8 cellular contexts compared by ENCODE assay signal in the genomic region with DNA sequence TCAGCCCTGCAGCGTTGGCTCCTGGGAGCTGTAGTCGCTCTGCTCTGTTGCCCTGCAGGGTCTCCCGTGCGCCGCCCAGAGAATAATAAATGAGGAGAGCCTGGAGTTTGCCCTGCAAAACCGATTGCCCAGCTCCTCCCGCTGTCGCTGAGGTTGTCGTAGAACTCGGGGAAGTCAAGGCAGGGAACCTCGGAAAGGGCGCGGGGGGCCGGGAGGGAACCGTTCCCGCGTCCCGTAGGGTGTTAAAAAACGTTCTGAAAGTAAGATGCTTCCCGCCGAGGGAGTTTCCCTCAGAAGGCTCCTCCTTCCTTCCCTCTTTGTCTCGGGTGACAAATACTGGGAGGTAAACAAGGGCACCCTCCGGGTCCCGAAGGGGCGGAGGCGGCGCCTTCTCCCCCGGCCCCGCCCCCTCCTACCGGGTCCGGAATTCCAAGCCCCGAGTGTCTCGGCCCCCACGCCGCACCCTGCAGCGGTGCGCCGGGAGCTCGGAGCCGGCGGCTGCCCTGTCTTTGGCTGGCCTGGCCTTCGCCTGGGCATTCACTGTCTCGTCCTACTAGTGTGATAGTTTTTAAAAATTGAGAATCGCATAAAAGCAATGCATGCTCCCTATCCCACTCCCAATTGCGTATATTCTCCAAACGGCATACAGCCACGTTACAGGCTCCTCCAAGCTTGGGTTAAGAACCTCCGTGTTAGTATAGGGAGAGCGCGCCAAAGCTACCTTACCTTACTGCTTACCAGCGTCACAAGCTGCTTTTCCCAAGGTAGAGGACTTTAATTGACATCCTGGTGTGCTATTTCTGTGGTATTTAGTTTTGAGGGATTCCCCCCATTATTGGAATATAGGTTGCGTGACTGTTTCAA. TPM values are rescaled to one million over a fixed set of nuclear protein-coding genes. Genes with fewer than 3 reads are reported as not detected.
DNase-seq lines count a peak whose midpoint lies in the region; TF ChIP-seq lines count a peak whose summit lies in the region.

No MANE protein-coding gene starts in this region.

- intact Hi-C loops in adrenal gland (cut with DNase I) (loop anchor here in 1 of 2 donors (5.0 kb wide), 1 partner anchor 37 kb away; a partner anchor contains a TSS), left ventricle myocardium inferior (cut with micrococcal nuclease) (loop anchor here (5.0 kb wide), 1 partner anchor 37 kb away; a partner anchor contains a TSS)

- no peaks in the 10 kb centered on the region for H3K9me3 Mint-ChIP-seq in progenitor cell of endocrine pancreas (ENCODE audit: low read depth)

- H3K4me1 ChIP-seq in Karpas-422 (ENCODE audit: low read length) (peaks cover 30% of the 10 kb centered on the region), adrenal gland (replicated peaks in 1 of 2) (peaks cover 0 to 15% of the 10 kb centered on the region in 2 donors), left ventricle myocardium inferior (peaks cover 48% of the 10 kb centered on the region)

- DNase-seq in NK-92 treated with Interleukin-12 subunit alpha and Interleukin-12 subunit beta, amount 100 ng/mL, for 24 hours (lab: John Stamatoyannopoulos, UW) = peak; percentile 61
- no peak for DNase-seq in NK-92 (lab: John Stamatoyannopoulos, UW; ENCODE audit: unreplicated experiment)
- peak; percentile 95 for DNase-seq in H7
- peak; percentile 55 for DNase-seq in Karpas-422
- peak; percentile 52 to 73 (median 62) for DNase-seq in adrenal gland
- peak; percentile 60 for DNase-seq in left ventricle myocardium inferior
- peak; percentile 76 for DNase-seq in progenitor cell of endocrine pancreas (ENCODE audit: low spot score, unreplicated experiment)

- H3K9me2 ChIP-seq in Karpas-422 (replicated peaks; ENCODE audit: insufficient read depth, low read length) = no peaks in the 10 kb centered on the region

- H3K27me3 ChIP-seq in H7 (ENCODE audit: control insufficient read depth, insufficient read depth, low read length) (no peaks in the 10 kb centered on the region), Karpas-422 (ENCODE audit: low read length) (no peaks in the 10 kb centered on the region), adrenal gland (no peaks in the 10 kb centered on the region), left ventricle myocardium inferior (ENCODE audit: low read depth) (no peaks in the 10 kb centered on the region)

- peaks cover 9% of the 10 kb centered on the region for H3K36me3 Mint-ChIP-seq in progenitor cell of endocrine pancreas (ENCODE audit: insufficient read depth)

- peak overlapping the region; percentile 99 for H3K4me3 Mint-ChIP-seq in progenitor cell of endocrine pancreas (ENCODE audit: low read depth)

- peak overlapping the region; percentile 97 for H3K4me3 ChIP-seq in H7 (ENCODE audit: insufficient read depth, low read depth, low read length)
- peak overlapping the region; percentile 85 for H3K4me3 ChIP-seq in Karpas-422 (ENCODE audit: low read length)
- peak overlapping the region; percentile 8 to 76 (median 46) for H3K4me3 ChIP-seq in adrenal gland
- peak overlapping the region; percentile 94 for H3K4me3 ChIP-seq in left ventricle myocardium inferior

- 2 to 5% (median 2%) methylated on average over 28 to 52 of the region's 52 CpGs for WGBS in adrenal gland, 4 donors

- peak overlapping the region; percentile 74 for H3K4me2 ChIP-seq in Karpas-422 (ENCODE audit: low read depth, low read length, poor library complexity, severe bottlenecking)

- peak overlapping the region; percentile 100 for H3K27ac Mint-ChIP-seq in progenitor cell of endocrine pancreas

- no peaks in the 10 kb centered on the region for H4K20me1 ChIP-seq in Karpas-422 (ENCODE audit: insufficient read depth, low read depth, low read length)

- TF ChIP-seq POLR2A in adrenal gland (IDR thresholded peaks at IDR 0.05) = peak in 1 of 2 donors; percentile 7

- H3K36me3 ChIP-seq in H7 (replicated peaks; ENCODE audit: control insufficient read depth, insufficient read depth, low read length) (peaks cover 17% of the 10 kb centered on the region), Karpas-422 (ENCODE audit: insufficient read depth, low read length) (peaks cover 20% of the 10 kb centered on the region), adrenal gland (replicated peaks in 1 of 2) (no peaks in the 10 kb centered on the region), left ventricle myocardium inferior (peaks cover 28% of the 10 kb centered on the region)

- H3K9me3 ChIP-seq in Karpas-422 (ENCODE audit: low read length) (no peaks in the 10 kb centered on the region), adrenal gland (replicated peaks in 1 of 3) (no peaks in the 10 kb centered on the region), left ventricle myocardium inferior (replicated peaks) (no peaks in the 10 kb centered on the region)

- H2AFZ ChIP-seq in Karpas-422 (ENCODE audit: low read length) = no peak overlapping the region; the same call in 1 of the 2 replicates

- 0 out of 2 replicates have a peak overlapping the region, but pooled peaks have one; percentile 61 for H3K27ac ChIP-seq in Karpas-422 (ENCODE audit: low read length)
- peak overlapping the region in 4 of 5 donors; percentile 10 to 100 (median 52) for H3K27ac ChIP-seq in adrenal gland
- H3K27ac ChIP-seq in left ventricle myocardium inferior (replicated peaks) = peak overlapping the region; percentile 99

- TF ChIP-seq CTCF in adrenal gland (IDR thresholded peaks at IDR 0.05) (no peak), left ventricle myocardium inferior (IDR thresholded peaks at IDR 0.05; ENCODE audit: borderline replicate concordance) (no peak), progenitor cell of endocrine pancreas (IDR thresholded peaks at IDR 0.05; ENCODE audit: unreplicated experiment) (no peak)

- peaks cover 25% of the 10 kb centered on the region for H3K79me2 ChIP-seq in Karpas-422 (ENCODE audit: low read length)

- peak overlapping the region; percentile 81 for H3K9ac ChIP-seq in Karpas-422 (ENCODE audit: low read length)

- no peaks in the 10 kb centered on the region for H3K27me3 Mint-ChIP-seq in progenitor cell of endocrine pancreas

- peaks cover 26% of the 10 kb centered on the region for H3K4me1 Mint-ChIP-seq in progenitor cell of endocrine pancreas (ENCODE audit: low read depth)

TF ChIP-seq in PFSK-1, 5 proteins besides CTCF, POLR2A, EP300 and RAD21:
- no peak for TF ChIP-seq TAF1 (IDR thresholded peaks at IDR 0.05; ENCODE audit: borderline replicate concordance, insufficient read depth, low read length)
- peak; percentile 62; the same call in 1 of the 2 replicates for TF ChIP-seq POLR2AphosphoS5 (IDR thresholded peaks at IDR 0.05; ENCODE audit: low read depth, low read length)
- TF ChIP-seq SIN3A (IDR thresholded peaks at IDR 0.05; ENCODE audit: borderline replicate concordance, insufficient read depth, low read length) = peak; percentile 81; the same call in 1 of the 2 replicates
- peak; percentile 75 for TF ChIP-seq FOXP2 (optimal IDR thresholded peaks at IDR 0.05; ENCODE audit: borderline replicate concordance, extremely low read depth, extremely low read length, insufficient read depth)
- TF ChIP-seq, protein P1, sequence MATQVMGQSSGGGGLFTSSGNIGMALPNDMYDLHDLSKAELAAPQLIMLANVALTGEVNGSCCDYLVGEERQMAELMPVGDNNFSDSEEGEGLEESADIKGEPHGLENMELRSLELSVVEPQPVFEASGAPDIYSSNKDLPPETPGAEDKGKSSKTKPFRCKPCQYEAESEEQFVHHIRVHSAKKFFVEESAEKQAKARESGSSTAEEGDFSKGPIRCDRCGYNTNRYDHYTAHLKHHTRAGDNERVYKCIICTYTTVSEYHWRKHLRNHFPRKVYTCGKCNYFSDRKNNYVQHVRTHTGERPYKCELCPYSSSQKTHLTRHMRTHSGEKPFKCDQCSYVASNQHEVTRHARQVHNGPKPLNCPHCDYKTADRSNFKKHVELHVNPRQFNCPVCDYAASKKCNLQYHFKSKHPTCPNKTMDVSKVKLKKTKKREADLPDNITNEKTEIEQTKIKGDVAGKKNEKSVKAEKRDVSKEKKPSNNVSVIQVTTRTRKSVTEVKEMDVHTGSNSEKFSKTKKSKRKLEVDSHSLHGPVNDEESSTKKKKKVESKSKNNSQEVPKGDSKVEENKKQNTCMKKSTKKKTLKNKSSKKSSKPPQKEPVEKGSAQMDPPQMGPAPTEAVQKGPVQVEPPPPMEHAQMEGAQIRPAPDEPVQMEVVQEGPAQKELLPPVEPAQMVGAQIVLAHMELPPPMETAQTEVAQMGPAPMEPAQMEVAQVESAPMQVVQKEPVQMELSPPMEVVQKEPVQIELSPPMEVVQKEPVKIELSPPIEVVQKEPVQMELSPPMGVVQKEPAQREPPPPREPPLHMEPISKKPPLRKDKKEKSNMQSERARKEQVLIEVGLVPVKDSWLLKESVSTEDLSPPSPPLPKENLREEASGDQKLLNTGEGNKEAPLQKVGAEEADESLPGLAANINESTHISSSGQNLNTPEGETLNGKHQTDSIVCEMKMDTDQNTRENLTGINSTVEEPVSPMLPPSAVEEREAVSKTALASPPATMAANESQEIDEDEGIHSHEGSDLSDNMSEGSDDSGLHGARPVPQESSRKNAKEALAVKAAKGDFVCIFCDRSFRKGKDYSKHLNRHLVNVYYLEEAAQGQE (IDR thresholded peaks at IDR 0.05; ENCODE audit: insufficient read depth in 1 of 2, low read depth in 2 of 2, low read length in 2 of 2) = 0 out of 4 replicates have a peak, but pooled peaks of 1 of the 2 experiments have one; percentile 17

RNA-seq across cellular contexts. Expression of a gene that starts 1.0 kb away (rescaled TPM):
- 197 and 268 TPM in 2 replicates for total RNA-seq in H7 (2014; rRNA removed; shearing (Covaris generic))
- 101 and 155 TPM in 2 replicates for total RNA-seq in Karpas-422 (2014; rRNA removed; shearing (Covaris generic); ENCODE audit: low replicate concordance)
- 37.0 TPM for polyA plus RNA-seq in PFSK-1 (2012; ENCODE audit: insufficient read length, low read depth)
- 10 to 100 TPM in 7 of 8 donors, 1 to 10 TPM in 1; 7.5 to 25.3 (median 21.8) TPM for total RNA-seq in adrenal gland
- polyA plus RNA-seq in adrenal gland = 10 to 100 TPM; 38.6 to 46.1 (median 42.8) TPM
- total RNA-seq in left ventricle myocardium inferior = 39.4 TPM
- total RNA-seq in progenitor cell of endocrine pancreas = 145 and 157 TPM in 2 replicates

RNA-seq across cellular contexts. Expression of a gene that starts 35.6 kb away (rescaled TPM):
- 23.9 and 31.9 TPM in 2 replicates for total RNA-seq in H7 (2014; rRNA removed; shearing (Covaris generic))
- total RNA-seq in Karpas-422 (2014; rRNA removed; shearing (Covaris generic); ENCODE audit: low replicate concordance) = 2.0 and 11.9 TPM in 2 replicates
- polyA plus RNA-seq in PFSK-1 (2012; ENCODE audit: insufficient read length, low read depth) = 15.6 TPM
- total RNA-seq in adrenal gland (10 to 100 TPM; 10.3 to 39.1 (median 16.7) TPM), left ventricle myocardium inferior (16.5 TPM), progenitor cell of endocrine pancreas (23.7 TPM in 2 replicates)
- polyA plus RNA-seq in adrenal gland = 10 to 100 TPM in 1 of 3 donors, 1 to 10 TPM in 2; 4.4 to 13.9 (median 4.7) TPM

Comparison
In these comparisons a context has a peak if more than half of its experiments do, and no peak if none do; other contexts are left out.
1. H3K4me3 ChIP-seq: peak in every context shown above with its lines; median percentile 97 in H7; 94 in left ventricle myocardium inferior; 85 in Karpas-422; 46 in adrenal gland.